1 cellular context compared by ENCODE assay signal in the genomic region with DNA sequence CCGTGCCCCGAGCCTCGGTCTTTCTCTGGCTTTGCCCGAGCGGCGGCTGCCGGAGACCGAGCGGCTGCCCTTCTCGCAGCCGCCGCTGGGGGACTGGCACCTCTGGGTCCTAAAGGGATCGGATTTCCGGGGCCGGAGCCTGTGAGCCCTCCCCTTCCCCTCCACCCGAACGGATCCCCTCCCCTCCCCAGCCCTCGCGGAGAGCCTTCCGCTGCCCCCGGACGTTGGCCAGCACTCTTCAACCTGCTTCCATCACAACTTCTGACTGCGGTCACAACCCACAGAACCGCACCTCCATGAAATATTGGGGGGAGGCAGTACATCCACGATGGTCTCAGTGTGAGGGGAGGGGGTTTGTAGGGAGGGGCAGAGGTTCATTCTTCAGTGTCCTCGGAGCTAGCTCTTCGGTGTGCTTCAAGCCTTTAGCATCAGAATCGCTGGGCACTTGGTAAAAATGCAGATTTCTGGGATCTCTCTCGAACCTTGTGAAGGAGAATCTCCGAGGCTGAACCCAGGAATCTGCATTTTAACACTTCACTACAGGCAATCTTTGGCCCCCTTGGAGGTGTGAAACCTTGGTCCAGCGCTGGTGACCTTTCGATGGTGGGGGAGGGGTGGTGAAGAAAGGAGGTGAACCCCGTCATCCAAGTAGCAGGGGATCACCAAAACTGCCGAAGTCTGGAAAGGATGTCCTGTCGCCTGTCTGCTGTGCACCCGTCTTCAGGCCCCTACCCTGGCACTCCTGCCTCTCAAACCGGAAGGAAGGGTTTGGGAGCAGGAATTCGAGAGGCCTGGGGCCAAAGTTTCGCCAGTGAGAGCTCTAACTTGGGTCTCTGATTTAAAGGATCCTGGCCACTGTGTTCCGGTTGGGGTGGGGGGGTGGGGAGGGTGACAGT.
TF ChIP-seq lines count a peak whose summit lies in the region.

No MANE protein-coding gene starts in this region.

TF ChIP-seq in HepG2, 621 proteins besides CTCF, POLR2A, EP300 and RAD21 (continued from another document):
- TF ChIP-seq, protein P1, sequence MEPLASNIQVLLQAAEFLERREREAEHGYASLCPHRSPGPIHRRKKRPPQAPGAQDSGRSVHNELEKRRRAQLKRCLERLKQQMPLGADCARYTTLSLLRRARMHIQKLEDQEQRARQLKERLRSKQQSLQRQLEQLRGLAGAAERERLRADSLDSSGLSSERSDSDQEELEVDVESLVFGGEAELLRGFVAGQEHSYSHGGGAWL (CRISPR knock-in tag; IDR thresholded peaks at IDR 0.05): peak; percentile 73; the same call in 1 of the 2 replicates
- 0 out of 2 replicates have a peak, but pooled peaks have one; percentile 10 for TF ChIP-seq SUZ12 (IDR thresholded peaks at IDR 0.05; ENCODE audit: low read depth, low read length)
- TF ChIP-seq SP2 (CRISPR knock-in tag; IDR thresholded peaks at IDR 0.05): peak; percentile 53
- TF ChIP-seq TSC22D2 (CRISPR knock-in tag; IDR thresholded peaks at IDR 0.05; ENCODE audit: borderline replicate concordance): peak; percentile 52; the same call in 1 of the 2 replicates
- TF ChIP-seq, protein P2, sequence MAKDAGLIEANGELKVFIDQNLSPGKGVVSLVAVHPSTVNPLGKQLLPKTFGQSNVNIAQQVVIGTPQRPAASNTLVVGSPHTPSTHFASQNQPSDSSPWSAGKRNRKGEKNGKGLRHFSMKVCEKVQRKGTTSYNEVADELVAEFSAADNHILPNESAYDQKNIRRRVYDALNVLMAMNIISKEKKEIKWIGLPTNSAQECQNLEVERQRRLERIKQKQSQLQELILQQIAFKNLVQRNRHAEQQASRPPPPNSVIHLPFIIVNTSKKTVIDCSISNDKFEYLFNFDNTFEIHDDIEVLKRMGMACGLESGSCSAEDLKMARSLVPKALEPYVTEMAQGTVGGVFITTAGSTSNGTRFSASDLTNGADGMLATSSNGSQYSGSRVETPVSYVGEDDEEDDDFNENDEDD (CRISPR knock-in tag; IDR thresholded peaks at IDR 0.05; ENCODE audit: borderline replicate concordance): peak; percentile 22; the same call in 1 of the 2 replicates
- TF ChIP-seq GZF1 (CRISPR knock-in tag; IDR thresholded peaks at IDR 0.05): no peak
- TF ChIP-seq, protein P3, sequence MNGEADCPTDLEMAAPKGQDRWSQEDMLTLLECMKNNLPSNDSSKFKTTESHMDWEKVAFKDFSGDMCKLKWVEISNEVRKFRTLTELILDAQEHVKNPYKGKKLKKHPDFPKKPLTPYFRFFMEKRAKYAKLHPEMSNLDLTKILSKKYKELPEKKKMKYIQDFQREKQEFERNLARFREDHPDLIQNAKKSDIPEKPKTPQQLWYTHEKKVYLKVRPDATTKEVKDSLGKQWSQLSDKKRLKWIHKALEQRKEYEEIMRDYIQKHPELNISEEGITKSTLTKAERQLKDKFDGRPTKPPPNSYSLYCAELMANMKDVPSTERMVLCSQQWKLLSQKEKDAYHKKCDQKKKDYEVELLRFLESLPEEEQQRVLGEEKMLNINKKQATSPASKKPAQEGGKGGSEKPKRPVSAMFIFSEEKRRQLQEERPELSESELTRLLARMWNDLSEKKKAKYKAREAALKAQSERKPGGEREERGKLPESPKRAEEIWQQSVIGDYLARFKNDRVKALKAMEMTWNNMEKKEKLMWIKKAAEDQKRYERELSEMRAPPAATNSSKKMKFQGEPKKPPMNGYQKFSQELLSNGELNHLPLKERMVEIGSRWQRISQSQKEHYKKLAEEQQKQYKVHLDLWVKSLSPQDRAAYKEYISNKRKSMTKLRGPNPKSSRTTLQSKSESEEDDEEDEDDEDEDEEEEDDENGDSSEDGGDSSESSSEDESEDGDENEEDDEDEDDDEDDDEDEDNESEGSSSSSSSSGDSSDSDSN (CRISPR knock-in tag; IDR thresholded peaks at IDR 0.05): peak; percentile 4; the same call in 1 of the 2 replicates
- 0 out of 2 replicates have a peak, but pooled peaks have one; percentile 16 for TF ChIP-seq GATAD1 (CRISPR knock-in tag; IDR thresholded peaks at IDR 0.05)
- TF ChIP-seq MEIS2 (CRISPR knock-in tag; IDR thresholded peaks at IDR 0.05): peak; percentile 55; the same call in 1 of the 2 replicates
- TF ChIP-seq ZNF317 (CRISPR knock-in tag; IDR thresholded peaks at IDR 0.05): 0 out of 2 replicates have a peak, but pooled peaks have one; percentile 51
- TF ChIP-seq POLR2G (IDR thresholded peaks at IDR 0.05; ENCODE audit: low read depth, low read length): 0 out of 2 replicates have a peak, but pooled peaks have one; percentile 32
- peak; percentile 76 for TF ChIP-seq ELF3 (CRISPR knock-in tag; IDR thresholded peaks at IDR 0.05)
- no peak for TF ChIP-seq ZNF251 (CRISPR knock-in tag; IDR thresholded peaks at IDR 0.05)
- TF ChIP-seq MAF1 (CRISPR knock-in tag; IDR thresholded peaks at IDR 0.05; ENCODE audit: borderline replicate concordance): peak; percentile 67; the same call in 1 of the 2 replicates
